ENCODE assay signal across 17 cellular contexts in the genomic region with DNA sequence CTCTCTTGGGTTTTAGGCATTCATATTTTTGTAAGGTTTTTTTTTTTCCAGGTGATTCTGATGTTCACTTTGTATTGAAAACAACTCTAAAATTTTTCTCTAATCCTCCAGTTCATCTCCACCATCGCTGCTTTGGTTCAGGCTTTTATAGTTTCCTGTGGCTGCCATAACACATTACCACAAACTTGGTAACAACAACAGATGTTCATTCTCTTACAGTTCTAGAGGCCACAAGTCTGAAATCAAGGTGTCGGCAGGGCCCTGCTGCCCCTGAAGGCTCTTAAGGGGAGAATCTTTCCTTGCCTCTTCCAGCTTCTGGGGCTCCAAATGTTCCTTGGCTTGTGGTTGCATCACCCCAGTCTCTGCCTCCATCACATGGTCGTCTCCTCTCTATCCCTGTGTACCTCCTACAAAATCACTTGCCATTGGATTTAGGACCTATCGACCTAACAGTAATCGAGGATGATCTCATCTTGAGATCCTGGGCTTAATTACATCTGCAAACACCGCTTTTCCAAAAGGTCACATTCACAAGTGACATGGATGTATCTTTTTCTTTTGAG. TPM values are rescaled to one million over a fixed set of nuclear protein-coding genes. Genes with fewer than 3 reads are reported as not detected.
A peak's percentile ranks its signal among the peaks of the same experiment; 100 is the strongest.
DNase-seq lines count a peak whose midpoint lies in the region; ATAC-seq, FAIRE-seq and TF ChIP-seq lines count a peak whose summit lies in the region.
"Had no signal": no experiment of that assay in that cellular context is flagged by ENCODE, and none has a peak within 500 bp of the region (broad histone marks: within the 10 kb centered on the region; RNA-seq: fewer than 3 reads in every experiment).

No MANE protein-coding gene starts in this region.

- H3K27ac Mint-ChIP-seq in CD4-positive, CD25-positive, alpha-beta regulatory T cell = peak overlapping the region; percentile 4 to 79 (median 72)
- H3K27ac Mint-ChIP-seq in T-helper 2 cell treated with Interferon-gamma antibody and Interleukin-4, amounts not matched to agents 5 μg/mL and 100 μg/mL, for 36 hours = peak overlapping the region; percentile 77
- peak overlapping the region in 5 of 6 donors; percentile 5 to 52 (median 26) for H3K27ac Mint-ChIP-seq in immature natural killer cell
- H3K27ac Mint-ChIP-seq: activated naive CD4-positive, alpha-beta T cell treated with anti-CD3 and anti-CD28 coated beads for 36 hours had no signal

- peaks cover 0 to 57% (median 25%) of the 10 kb centered on the region in 4 donors for H3K4me1 Mint-ChIP-seq in CD4-positive, CD25-positive, alpha-beta regulatory T cell
- H3K4me1 Mint-ChIP-seq in T-helper 2 cell treated with Interferon-gamma antibody and Interleukin-4, amounts not matched to agents 5 μg/mL and 100 μg/mL, for 36 hours (ENCODE audit: low read depth) = peaks cover 27% of the 10 kb centered on the region
- peaks cover 42 to 53% of the 10 kb centered on the region in 2 donors for H3K4me1 Mint-ChIP-seq in immature natural killer cell

- H3K36me3 Mint-ChIP-seq in CD4-positive, CD25-positive, alpha-beta regulatory T cell = peaks cover 6% of the 10 kb centered on the region
- H3K36me3 Mint-ChIP-seq in T-helper 2 cell treated with Interferon-gamma antibody and Interleukin-4, amounts not matched to agents 5 μg/mL and 100 μg/mL, for 36 hours (ENCODE audit: low read depth) = peaks cover 2% of the 10 kb centered on the region
- H3K36me3 Mint-ChIP-seq in immature natural killer cell = peaks cover 0 to 4% (median under 1%) of the 10 kb centered on the region in 3 donors

- no peak for TF ChIP-seq POLR2A in H54 (IDR thresholded peaks at IDR 0.05; ENCODE audit: low read depth, low read length)

- H3K9me3 Mint-ChIP-seq in CD4-positive, CD25-positive, alpha-beta regulatory T cell = peaks cover 0 to 2% (median 0%) of the 10 kb centered on the region in 7 donors
- peaks cover 8% of the 10 kb centered on the region for H3K9me3 Mint-ChIP-seq in T-helper 2 cell treated with Interferon-gamma antibody and Interleukin-4, amounts not matched to agents 5 μg/mL and 100 μg/mL, for 36 hours
- peaks cover 0 to 2% (median 0%) of the 10 kb centered on the region in 6 donors for H3K9me3 Mint-ChIP-seq in immature natural killer cell
- H3K9me3 Mint-ChIP-seq: activated naive CD4-positive, alpha-beta T cell treated with anti-CD3 and anti-CD28 coated beads for 36 hours had no signal

- H3K27ac ChIP-seq in CD4-positive, CD25-positive, alpha-beta regulatory T cell (ENCODE audit: insufficient read depth, low read length, poor library complexity, severe bottlenecking) = no peak overlapping the region
- H3K27ac ChIP-seq: gastrocnemius medialis, lower lobe of right lung, neutrophil had no signal

- FAIRE-seq in H54 (lab: Jason Lieb, UNC) = no peak
- FAIRE-seq: endometrium had no signal

- no peaks in the 10 kb centered on the region for H3K9me3 ChIP-seq in CD4-positive, CD25-positive, alpha-beta regulatory T cell (ENCODE audit: control insufficient read depth in 2 of 2, low read length in 2 of 2)
- H3K9me3 ChIP-seq: gastrocnemius medialis, lower lobe of right lung, neutrophil had no signal

- H3K27me3 ChIP-seq in CD4-positive, CD25-positive, alpha-beta regulatory T cell (ENCODE audit: control insufficient read depth, insufficient read depth, low read length) = no peaks in the 10 kb centered on the region
- H3K27me3 ChIP-seq: gastrocnemius medialis, neutrophil had no signal

- ATAC-seq in CD4-positive, CD25-positive, alpha-beta regulatory T cell (ENCODE audit: low read depth in 2 of 2) = peak; percentile 53 to 74
- no peak for ATAC-seq in HG02588 (IDR thresholded peaks at IDR 0.05; ENCODE audit: unreplicated experiment)
- no peak for ATAC-seq in GM18520 (IDR thresholded peaks at IDR 0.05; ENCODE audit: unreplicated experiment)
- ATAC-seq: gastrocnemius medialis had no signal

- H3K4me3 ChIP-seq in CD4-positive, CD25-positive, alpha-beta regulatory T cell (ENCODE audit: low read depth, low read length) = no peak overlapping the region
- H3K4me3 ChIP-seq: gastrocnemius medialis, lower lobe of right lung had no signal

- peaks cover 6% of the 10 kb centered on the region for H3K4me1 ChIP-seq in CD4-positive, CD25-positive, alpha-beta regulatory T cell (ENCODE audit: control insufficient read depth, insufficient read depth, low read length, poor library complexity, severe bottlenecking)

- no peaks in the 10 kb centered on the region for H3K36me3 ChIP-seq in CD4-positive, CD25-positive, alpha-beta regulatory T cell (ENCODE audit: control insufficient read depth, insufficient read depth, low read length)
- H3K36me3 ChIP-seq: gastrocnemius medialis had no signal

- peak overlapping the region in 3 of 4 donors; percentile 7 to 49 (median 27) for H3K4me3 Mint-ChIP-seq in CD4-positive, CD25-positive, alpha-beta regulatory T cell
- peak overlapping the region; percentile 60 for H3K4me3 Mint-ChIP-seq in T-helper 2 cell treated with Interferon-gamma antibody and Interleukin-4, amounts not matched to agents 5 μg/mL and 100 μg/mL, for 36 hours
- peak overlapping the region; percentile 28 to 58 (median 31) for H3K4me3 Mint-ChIP-seq in immature natural killer cell
- H3K4me3 Mint-ChIP-seq: activated naive CD4-positive, alpha-beta T cell treated with anti-CD3 and anti-CD28 coated beads for 36 hours had no signal

- H3K27me3 Mint-ChIP-seq in CD4-positive, CD25-positive, alpha-beta regulatory T cell = peaks cover 4% of the 10 kb centered on the region
- H3K27me3 Mint-ChIP-seq in T-helper 2 cell treated with Interferon-gamma antibody and Interleukin-4, amounts not matched to agents 5 μg/mL and 100 μg/mL, for 36 hours (ENCODE audit: low read depth) = no peaks in the 10 kb centered on the region
- peaks cover 0 to 6% (median 0%) of the 10 kb centered on the region in 3 donors for H3K27me3 Mint-ChIP-seq in immature natural killer cell (ENCODE audit: low read depth in 3 of 3)

- DNase-seq in CD4-positive, CD25-positive, alpha-beta regulatory T cell = peak in 2 of 3 donors; percentile 35 to 67
- peak; percentile 59 for DNase-seq in H4 (ENCODE audit: low spot score)
- DNase-seq in T-helper 2 cell treated with Interferon-gamma antibody and Interleukin-4, amounts not matched to agents 5 μg/mL and 100 μg/mL, for 36 hours (ENCODE audit: low spot score) = no peak
- peak in 1 of 3 donors; percentile 6 for DNase-seq in immature natural killer cell
- no peak for DNase-seq in NCI-H2081 (lab: John Stamatoyannopoulos, UW)
- DNase-seq in H54 (ENCODE audit: insufficient read length, low spot score) = no peak
- DNase-seq: activated naive CD4-positive, alpha-beta T cell treated with anti-CD3 and anti-CD28 coated beads for 36 hours; central memory CD4-positive, alpha-beta T cell; DMS79; gastrocnemius medialis; lower lobe of right lung; NCI-H2029; NCI-H526 treated with DMSO at 0.1 percent for 48 hours had no signal

RNA-seq across cellular contexts. Expression of gene PELI2, which starts 55.2 kb away (rescaled TPM):
- total RNA-seq in CD4-positive, CD25-positive, alpha-beta regulatory T cell = 5.8 TPM
- polyA plus RNA-seq in CD4-positive, CD25-positive, alpha-beta regulatory T cell = 1 to 10 TPM in 2 of 4 donors, under 1 TPM in 2; 0.07 to 1.4 (median 1.0) TPM
- 4.8 and 5.1 TPM in 2 replicates for total RNA-seq in H4 (2014; rRNA removed; shearing (Covaris generic))
- polyA plus RNA-seq in immature natural killer cell = 1 to 10 TPM; 2.6 to 3.7 (median 2.7) TPM

Comparison
In these comparisons a context has a peak if more than half of its experiments do, and no peak if none do; other contexts are left out.
1. ATAC-seq: peak in CD4-positive, CD25-positive, alpha-beta regulatory T cell (2 of 2); none in HG02588 (single experiment) and GM18520 (single experiment).
2. DNase-seq: peak in CD4-positive, CD25-positive, alpha-beta regulatory T cell (2 of 3) and H4 (single experiment); none in T-helper 2 cell treated with Interferon-gamma antibody and Interleukin-4, amounts not matched to agents 5 μg/mL and 100 μg/mL, for 36 hours (single experiment), NCI-H2081 (0 of 2) and H54 (single experiment).
3. H3K27ac Mint-ChIP-seq: peak in every context shown above with its lines; median percentile 77 in T-helper 2 cell treated with Interferon-gamma antibody and Interleukin-4, amounts not matched to agents 5 μg/mL and 100 μg/mL, for 36 hours; 72 in CD4-positive, CD25-positive, alpha-beta regulatory T cell; 26 in immature natural killer cell.
4. Peak in every context shown above with its lines, with median percentiles within 50 percentile points of each other: H3K4me3 Mint-ChIP-seq.